ENCODE assay signal across 8 cellular contexts in the genomic region with DNA sequence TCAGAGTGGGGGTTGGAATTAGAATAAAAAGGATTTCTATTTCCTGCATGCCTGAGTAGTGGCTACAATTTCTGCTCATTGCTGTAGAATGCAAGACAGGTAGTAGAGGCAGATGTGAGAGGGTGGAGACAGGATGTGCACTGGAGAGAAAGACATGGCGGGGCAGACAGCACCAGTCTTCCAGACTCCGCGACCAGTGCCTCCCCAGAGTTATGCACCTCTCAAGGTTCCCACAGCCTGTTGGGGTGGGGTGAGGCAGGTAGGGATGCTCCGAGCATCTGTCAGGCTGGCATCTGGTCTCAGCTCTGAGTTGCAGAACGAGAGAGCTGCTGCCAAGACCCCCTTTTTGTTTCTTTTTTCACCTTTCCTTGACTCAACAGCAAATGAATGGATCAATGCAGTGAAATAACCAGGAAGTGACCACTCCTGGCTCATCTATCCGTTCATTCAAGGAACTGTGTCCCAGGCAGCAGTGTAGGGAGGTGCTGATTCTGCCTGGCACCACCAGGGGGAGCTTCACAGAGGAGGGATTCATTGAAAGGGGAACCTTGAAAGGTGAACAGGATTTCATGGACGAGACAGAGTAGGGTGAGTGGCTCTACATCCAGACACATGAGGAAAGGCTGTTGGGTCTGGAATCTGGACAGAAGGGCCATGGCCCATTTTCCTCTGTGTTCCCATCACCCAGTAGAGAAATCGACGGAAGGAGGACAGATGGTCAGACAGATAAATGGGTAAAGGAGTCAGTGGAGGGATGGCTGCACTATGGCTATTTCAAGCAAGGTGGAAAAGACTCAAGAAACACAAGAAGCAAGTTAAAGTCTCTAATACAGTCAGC.
DNase-seq lines count a peak whose midpoint lies in the region; ATAC-seq and TF ChIP-seq lines count a peak whose summit lies in the region.

No MANE protein-coding gene starts in this region.

- no peaks in the 10 kb centered on the region for H4K20me1 ChIP-seq in DOHH2 (ENCODE audit: control insufficient read depth, insufficient read depth, low read depth, low read length)

- no peaks in the 10 kb centered on the region for H3K79me2 ChIP-seq in DOHH2 (ENCODE audit: control insufficient read depth, low read length)

- H3K9me3 ChIP-seq in DOHH2 (ENCODE audit: control insufficient read depth, insufficient read depth, low read length) (no peaks in the 10 kb centered on the region), WERI-Rb-1 (ENCODE audit: severe bottlenecking) (no peaks in the 10 kb centered on the region)

- H3K36me3 ChIP-seq in DOHH2 (ENCODE audit: control insufficient read depth, low read length) (no peaks in the 10 kb centered on the region), WERI-Rb-1 (no peaks in the 10 kb centered on the region)

- H3K4me3 ChIP-seq in DOHH2 (ENCODE audit: low read length) = no peak overlapping the region
- H3K4me3 ChIP-seq in WERI-Rb-1 (ENCODE audit: low read depth, low read length) = no peak overlapping the region
- no peak overlapping the region for H3K4me3 ChIP-seq in cardiac fibroblast (replicated peaks in 1 of 2; ENCODE audit: low read depth in 2 of 2, low read length in 2 of 2)

- DNase-seq in NAMALWA (ENCODE audit: low spot score) (peak; percentile 77), WERI-Rb-1 (peak; percentile 55), cardiac fibroblast (ENCODE audit: low read depth in 2 of 2) (peak; percentile 68 to 76), kidney glomerular epithelial cell (lab: John Stamatoyannopoulos, UW) (peak; percentile 18), cortex of kidney (lab: John Stamatoyannopoulos, UW) (no peak)
- peak; percentile 60 for DNase-seq in stimulated activated CD4-positive, alpha-beta T cell treated with anti-CD3 and anti-CD28 coated beads, Interleukin-4, amount 100 ng/mL, for 24 hours

- H3K27me3 ChIP-seq in DOHH2 (ENCODE audit: control insufficient read depth, low read length) (no peaks in the 10 kb centered on the region), WERI-Rb-1 (ENCODE audit: insufficient read depth, low read depth, severe bottlenecking) (no peaks in the 10 kb centered on the region)

- H3K4me1 ChIP-seq in DOHH2 (ENCODE audit: control insufficient read depth, low read length) = no peaks in the 10 kb centered on the region

- H3K4me2 ChIP-seq in DOHH2 (ENCODE audit: low read length) = no peak overlapping the region

- TF ChIP-seq CTCF in DOHH2 (IDR thresholded peaks at IDR 0.05; ENCODE audit: low read depth, low read length, poor library complexity, severe bottlenecking) (peak; percentile 91), WERI-Rb-1 (IDR thresholded peaks at IDR 0.05; ENCODE audit: low read depth, low read length) (peak; percentile 72), cardiac fibroblast (IDR thresholded peaks at IDR 0.05; ENCODE audit: low read depth, low read length) (peak; percentile 99)

- H3F3A ChIP-seq in DOHH2 (ENCODE audit: control insufficient read depth, insufficient read depth) = no peaks in the 10 kb centered on the region

- no peaks in the 10 kb centered on the region for H3K9me2 ChIP-seq in DOHH2 (replicated peaks; ENCODE audit: control insufficient read depth, low read length)

- peak; percentile 83 for ATAC-seq in GM21619 (IDR thresholded peaks at IDR 0.05; ENCODE audit: unreplicated experiment)

- H3K27ac ChIP-seq in DOHH2 (ENCODE audit: low read depth, low read length) (no peak overlapping the region), WERI-Rb-1 (no peak overlapping the region)
